Comparison of ENCODE assay signal across 31 cellular contexts in the genomic region with DNA sequence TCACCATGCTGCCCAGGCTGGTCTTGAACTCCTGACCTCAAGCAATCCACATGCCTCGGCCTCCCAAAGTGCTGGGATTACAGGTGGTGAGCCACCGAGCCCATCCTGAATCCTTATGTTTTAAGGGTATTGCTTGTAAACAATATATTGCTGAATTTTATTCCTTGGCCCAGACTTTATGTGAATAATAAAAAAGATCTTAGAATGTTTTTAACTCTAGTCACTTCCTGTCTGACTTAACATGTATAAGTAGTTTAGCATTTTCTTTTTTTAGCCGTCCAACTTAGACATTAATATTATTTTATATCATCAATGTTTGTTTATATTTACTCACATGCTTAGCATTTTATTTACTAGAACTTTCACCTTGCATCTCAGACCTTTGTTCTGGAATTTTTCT. TPM values are rescaled to one million over a fixed set of nuclear protein-coding genes. Genes with fewer than 3 reads are reported as not detected.
"Had no signal": no experiment of that assay in that cellular context is flagged by ENCODE, and none has a peak within 500 bp of the region (broad histone marks: within the 10 kb centered on the region; RNA-seq: fewer than 3 reads in every experiment).

No MANE protein-coding gene starts in this region.

- H3K4me2 ChIP-seq: PC-9 had no signal

- ATAC-seq: activated CD4-positive, alpha-beta T cell treated with anti-CD3 and anti-CD28 coated beads for 36 hours; activated CD4-positive, CD25-positive, alpha-beta regulatory T cell treated with anti-CD3 and anti-CD28 coated beads, Interleukin-2, amount 50 U/mL, for 24 hours; activated CD8-positive, alpha-beta T cell treated with anti-CD3 and anti-CD28 coated beads, Interleukin-2, amount 10 ng/mL, durations not matched to agents 7 days and 5 days; activated naive CD4-positive, alpha-beta T cell treated with anti-CD3 and anti-CD28 coated beads, Interleukin-2, amount 50 U/mL, for 72 hours; Right ventricle myocardium inferior had no signal

- H3K4me3 ChIP-seq: adrenal gland, MG63, PC-9 had no signal

- DNase-seq: activated CD4-positive, alpha-beta T cell treated with anti-CD3 and anti-CD28 coated beads for 36 hours; activated CD4-positive, alpha-beta T cell treated with anti-CD3 and anti-CD28 coated beads, Interleukin-2, amount 10 ng/mL, durations not matched to agents 7 days and 5 days; activated CD4-positive, alpha-beta T cell treated with anti-CD3 and anti-CD28 coated beads, Interleukin-2, amount 50 U/mL, for 48 hours; activated CD8-positive, alpha-beta T cell treated with anti-CD3 and anti-CD28 coated beads, Interleukin-2, amount 10 ng/mL, durations not matched to agents 7 days and 5 days; activated gamma-delta T cell treated with Interleukin-2 at 50 U/mL for 16 hours; activated naive CD4-positive, alpha-beta T cell treated with anti-CD3 and anti-CD28 coated beads for 36 hours; activated T-cell treated with anti-CD3 and anti-CD28 coated beads, Interleukin-2, amount 50 U/mL, for 24 hours; adrenal gland; caudate nucleus; cerebellar nuclear complex; Kasumi-1; MG63; NCI-H1048; NCI-H1105 treated with DMSO at 0.1 percent for 48 hours; NCI-H1436; NCI-H1694; NCI-H2029; NCI-H345; NCI-H526; NCI-H748 treated with DMSO at 0.1 percent for 48 hours; NK-92 treated with Interleukin-12 subunit alpha and Interleukin-12 subunit beta, amount 100 ng/mL, for 24 hours; PC-9; SIG-M5 had no signal

- H3K9me3 ChIP-seq: adrenal gland, MG63 had no signal

- H3K27me3 ChIP-seq: adrenal gland had no signal

- H2AFZ ChIP-seq: PC-9 had no signal

- H3K36me3 ChIP-seq: adrenal gland, MG63 had no signal

- H3K4me1 ChIP-seq: adrenal gland had no signal

- H3K27ac ChIP-seq: adrenal gland, PC-9, RWPE1 had no signal

RNA-seq across cellular contexts. Expression of gene HTR3E, which starts 29.1 kb away (rescaled TPM):
- total RNA-seq: activated CD4-positive, alpha-beta T cell treated with anti-CD3 and anti-CD28 coated beads for 36 hours; activated CD4-positive, alpha-beta T cell treated with anti-CD3 and anti-CD28 coated beads, Interleukin-2, amount 10 ng/mL, durations not matched to agents 7 days and 5 days; activated CD8-positive, alpha-beta T cell treated with anti-CD3 and anti-CD28 coated beads, Interleukin-2, amount 10 ng/mL, durations not matched to agents 7 days and 5 days; activated naive CD4-positive, alpha-beta T cell treated with anti-CD3 and anti-CD28 coated beads for 36 hours; activated naive CD4-positive, alpha-beta T cell treated with anti-CD3 and anti-CD28 coated beads, Interleukin-2, amount 50 U/mL, for 72 hours; activated T-helper 1 cell treated with anti-CD3 and anti-CD28 coated beads, Interleukin-12 subunit alpha, Interleukin-12 subunit beta, Interleukin-2, Interleukin-4 antibody, amounts not matched to agents 30 ng/mL and 10 ng/mL and 1 ng/mL, durations not matched to agents 14 hours and 24 hours and 36 hours; adrenal gland; bronchial epithelial cell; NCI-H460; PC-9; Right ventricle myocardium inferior; SK-MEL-5 had no signal
- polyA plus RNA-seq: adrenal gland had no signal
